Comparison of ENCODE assay signal across 9 cellular contexts in the genomic region with DNA sequence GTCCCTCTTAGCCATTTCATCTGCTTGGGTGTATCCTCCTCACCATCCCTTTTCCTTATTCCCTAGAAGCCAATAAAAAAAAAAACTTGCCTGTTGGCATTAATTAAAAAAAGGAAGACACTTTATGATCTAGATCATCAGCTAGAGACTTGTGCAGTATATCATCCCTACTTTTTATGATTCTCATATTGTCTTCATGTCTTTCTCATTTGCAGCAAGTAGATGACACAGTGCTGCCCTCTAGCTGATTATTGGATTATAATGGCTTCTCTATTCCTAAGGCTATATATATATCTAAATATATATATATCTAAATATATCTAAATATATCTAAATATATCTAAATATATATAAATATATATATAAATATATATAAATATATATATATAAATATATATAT.
DNase-seq lines count a peak whose midpoint lies in the region; ATAC-seq, FAIRE-seq and TF ChIP-seq lines count a peak whose summit lies in the region.
"Had no signal": no experiment of that assay in that cellular context is flagged by ENCODE, and none has a peak within 500 bp of the region (broad histone marks: within the 10 kb centered on the region; RNA-seq: fewer than 3 reads in every experiment).

No MANE protein-coding gene starts in this region.

- H3K4me2 ChIP-seq in mammary epithelial cell (ENCODE audit: insufficient read depth, low read depth, low read length) = no peak overlapping the region
- no peak overlapping the region for H3K4me2 ChIP-seq in neural cell (ENCODE audit: low read length)

- in situ Hi-C loops in mammary epithelial cell (cut with MboI; ENCODE audit: low sequenced_read_pairs in 2 of 2) = no loop called here

- no peaks in the 10 kb centered on the region for H3K9me3 Mint-ChIP-seq in CD4-positive, alpha-beta T cell
- H3K9me3 Mint-ChIP-seq: activated naive CD4-positive, alpha-beta T cell treated with anti-CD3 and anti-CD28 coated beads, Interleukin-2, amount 50 U/mL, for 24 hours had no signal

- H3K79me2 ChIP-seq in mammary epithelial cell (ENCODE audit: insufficient read depth, low read length) (no peaks in the 10 kb centered on the region), neural cell (replicated peaks; ENCODE audit: insufficient read depth, low read length) (no peaks in the 10 kb centered on the region)

- H3K27me3 Mint-ChIP-seq in CD4-positive, alpha-beta T cell = no peaks in the 10 kb centered on the region
- H3K27me3 Mint-ChIP-seq: activated naive CD4-positive, alpha-beta T cell treated with anti-CD3 and anti-CD28 coated beads, Interleukin-2, amount 50 U/mL, for 24 hours had no signal

- H3K36me3 ChIP-seq in mammary epithelial cell (ENCODE audit: insufficient read depth, low read length) = no peaks in the 10 kb centered on the region
- no peaks in the 10 kb centered on the region for H3K36me3 ChIP-seq in neural cell (ENCODE audit: insufficient read depth, low read length)

- no peaks in the 10 kb centered on the region for H3K9me2 ChIP-seq in neural cell (ENCODE audit: insufficient read depth, low read length)

- no peak overlapping the region for H3K9ac ChIP-seq in mammary epithelial cell (ENCODE audit: insufficient read depth, low read length)
- no peak overlapping the region for H3K9ac ChIP-seq in neural cell (ENCODE audit: low read length)

- H3K9me3 ChIP-seq in mammary epithelial cell (replicated peaks; ENCODE audit: insufficient read depth, low read length) (no peaks in the 10 kb centered on the region), neural cell (ENCODE audit: low read length) (no peaks in the 10 kb centered on the region)
- no peaks in the 10 kb centered on the region for H3K9me3 ChIP-seq in CD4-positive, alpha-beta T cell (ENCODE audit: control insufficient read depth, low read length)

- H3K27ac ChIP-seq in mammary epithelial cell (ENCODE audit: insufficient read depth, low read depth, low read length) (peak overlapping the region; percentile 8), neural cell (ENCODE audit: low read length) (no peak overlapping the region)
- H3K27ac ChIP-seq in CD4-positive, alpha-beta T cell (ENCODE audit: low read depth, low read length) = no peak overlapping the region

- H3K27ac Mint-ChIP-seq in CD4-positive, alpha-beta T cell = no peak overlapping the region
- H3K27ac Mint-ChIP-seq: activated naive CD4-positive, alpha-beta T cell treated with anti-CD3 and anti-CD28 coated beads, Interleukin-2, amount 50 U/mL, for 24 hours had no signal

- peaks cover 45% of the 10 kb centered on the region for H3K4me1 ChIP-seq in mammary epithelial cell (ENCODE audit: insufficient read depth, low read length)

- no peak for TF ChIP-seq EP300 in neural cell (conservative IDR thresholded peaks at IDR 0.05; ENCODE audit: poor library complexity, severe bottlenecking)

- dilution Hi-C loops in mammary epithelial cell (cut with HindIII; ENCODE audit: low sequenced_read_pairs) = no loop called here

- peak; percentile 99 for FAIRE-seq in A204.1 (lab: Jason Lieb, UNC)

- peak; percentile 55 for TF ChIP-seq RAD21 in neural cell (conservative IDR thresholded peaks at IDR 0.05)

- peaks cover 2% of the 10 kb centered on the region for H3K36me3 Mint-ChIP-seq in CD4-positive, alpha-beta T cell (ENCODE audit: low read depth)

- no peaks in the 10 kb centered on the region for H3F3A ChIP-seq in neural cell (ENCODE audit: insufficient read depth, low read length, poor library complexity, severe bottlenecking)

- TF ChIP-seq CTCF in GM12865 (IDR thresholded peaks at IDR 0.05; ENCODE audit: insufficient read depth, low read depth, low read length, missing control alignments) (peak; percentile 38), mammary epithelial cell (conservative IDR thresholded peaks at IDR 0.05 in 1 of 2, IDR thresholded peaks at IDR 0.05 in 1 of 2; ENCODE audit: extremely low read depth in 1 of 2, insufficient read depth in 1 of 2, low read depth in 1 of 2, low read length in 2 of 2) (peak; percentile 31 to 46), neural cell (IDR thresholded peaks at IDR 0.05; ENCODE audit: poor library complexity, severe bottlenecking) (peak; percentile 53)
- TF ChIP-seq CTCF in CD4-positive, alpha-beta T cell (IDR thresholded peaks at IDR 0.05) = no peak

- no peak for ATAC-seq in CD4-positive, alpha-beta T cell (ENCODE audit: poor library complexity)

- CTCF ChIA-PET in mammary epithelial cell (lab: Charles Lee; ENCODE audit: low non-redundant PET) = no interaction called here
- CTCF ChIA-PET in CD4-positive, alpha-beta T cell (lab: Charles Lee) = no interaction called here

- BruUV-seq in mammary epithelial cell (replicated peaks; lab: Mats Ljungman, UMichigan) = no TSS peak

- intact Hi-C loops in mammary epithelial cell (cut with micrococcal nuclease) = loop anchor here (5.0 to 10.0 kb wide), 5 partner anchors 292 to 800 kb away; a partner anchor contains a TSS
- intact Hi-C loops in CD4-positive, alpha-beta T cell (cut with DNase I, micrococcal nuclease) = loop anchor here in 1 of 2 experiments (1.0 kb wide), 1 partner anchor 9 kb away; no protein-coding TSS in a partner anchor

- H3K4me1 Mint-ChIP-seq in CD4-positive, alpha-beta T cell (ENCODE audit: low read depth) = no peaks in the 10 kb centered on the region
- H3K4me1 Mint-ChIP-seq: activated naive CD4-positive, alpha-beta T cell treated with anti-CD3 and anti-CD28 coated beads, Interleukin-2, amount 50 U/mL, for 24 hours had no signal

- H3K4me3 ChIP-seq in GM12865 (ENCODE audit: low read depth, low read length) (no peak overlapping the region), mammary epithelial cell (replicated peaks in 1 of 3; ENCODE audit: insufficient read depth in 1 of 3, low read depth in 2 of 3, low read length in 3 of 3) (no peak overlapping the region), neural cell (ENCODE audit: low read length) (no peak overlapping the region)

- DNase-seq in GM12865 (ENCODE audit: low read depth) = peak; percentile 40
- DNase-seq in NCI-H226 = peak; percentile 28
- DNase-seq in mammary epithelial cell = peak; percentile 35
- DNase-seq in CD4-positive, alpha-beta T cell = no peak
- no peak for DNase-seq in NK-92 treated with Interleukin-12 subunit alpha and Interleukin-12 subunit beta, amount 100 ng/mL, for 24 hours (lab: John Stamatoyannopoulos, UW)
- no peak for DNase-seq in activated CD8-positive, alpha-beta memory T cell treated with anti-CD3 and anti-CD28 coated beads for 24 hours

- H2AFZ ChIP-seq in mammary epithelial cell (ENCODE audit: low read depth, low read length) = no peak overlapping the region
- H2AFZ ChIP-seq in neural cell (ENCODE audit: low read depth, low read length) = no peak overlapping the region

- no peaks in the 10 kb centered on the region for H4K20me1 ChIP-seq in mammary epithelial cell (ENCODE audit: insufficient read depth, low read length)
- H4K20me1 ChIP-seq in neural cell (ENCODE audit: insufficient read depth) = no peaks in the 10 kb centered on the region

- POLR2A ChIA-PET in CD4-positive, alpha-beta T cell (lab: Charles Lee) = no interaction called here

- no peak overlapping the region for H3K4me3 Mint-ChIP-seq in CD4-positive, alpha-beta T cell
- H3K4me3 Mint-ChIP-seq: activated naive CD4-positive, alpha-beta T cell treated with anti-CD3 and anti-CD28 coated beads, Interleukin-2, amount 50 U/mL, for 24 hours had no signal

- no peaks in the 10 kb centered on the region for H3K27me3 ChIP-seq in mammary epithelial cell (ENCODE audit: insufficient read depth, low read length)
- no peaks in the 10 kb centered on the region for H3K27me3 ChIP-seq in neural cell (ENCODE audit: insufficient read depth, low read depth, low read length)
- H3K27me3 ChIP-seq in CD4-positive, alpha-beta T cell (ENCODE audit: control insufficient read depth, insufficient read depth, low read length) = no peaks in the 10 kb centered on the region

TF ChIP-seq in neural cell, 6 proteins besides CTCF, POLR2A, EP300 and RAD21:
- no peak for TF ChIP-seq POLR2AphosphoS5 (IDR thresholded peaks at IDR 0.05)
- TF ChIP-seq SMC3 (conservative IDR thresholded peaks at IDR 0.05; ENCODE audit: poor library complexity) = no peak
- TF ChIP-seq, protein P1, sequence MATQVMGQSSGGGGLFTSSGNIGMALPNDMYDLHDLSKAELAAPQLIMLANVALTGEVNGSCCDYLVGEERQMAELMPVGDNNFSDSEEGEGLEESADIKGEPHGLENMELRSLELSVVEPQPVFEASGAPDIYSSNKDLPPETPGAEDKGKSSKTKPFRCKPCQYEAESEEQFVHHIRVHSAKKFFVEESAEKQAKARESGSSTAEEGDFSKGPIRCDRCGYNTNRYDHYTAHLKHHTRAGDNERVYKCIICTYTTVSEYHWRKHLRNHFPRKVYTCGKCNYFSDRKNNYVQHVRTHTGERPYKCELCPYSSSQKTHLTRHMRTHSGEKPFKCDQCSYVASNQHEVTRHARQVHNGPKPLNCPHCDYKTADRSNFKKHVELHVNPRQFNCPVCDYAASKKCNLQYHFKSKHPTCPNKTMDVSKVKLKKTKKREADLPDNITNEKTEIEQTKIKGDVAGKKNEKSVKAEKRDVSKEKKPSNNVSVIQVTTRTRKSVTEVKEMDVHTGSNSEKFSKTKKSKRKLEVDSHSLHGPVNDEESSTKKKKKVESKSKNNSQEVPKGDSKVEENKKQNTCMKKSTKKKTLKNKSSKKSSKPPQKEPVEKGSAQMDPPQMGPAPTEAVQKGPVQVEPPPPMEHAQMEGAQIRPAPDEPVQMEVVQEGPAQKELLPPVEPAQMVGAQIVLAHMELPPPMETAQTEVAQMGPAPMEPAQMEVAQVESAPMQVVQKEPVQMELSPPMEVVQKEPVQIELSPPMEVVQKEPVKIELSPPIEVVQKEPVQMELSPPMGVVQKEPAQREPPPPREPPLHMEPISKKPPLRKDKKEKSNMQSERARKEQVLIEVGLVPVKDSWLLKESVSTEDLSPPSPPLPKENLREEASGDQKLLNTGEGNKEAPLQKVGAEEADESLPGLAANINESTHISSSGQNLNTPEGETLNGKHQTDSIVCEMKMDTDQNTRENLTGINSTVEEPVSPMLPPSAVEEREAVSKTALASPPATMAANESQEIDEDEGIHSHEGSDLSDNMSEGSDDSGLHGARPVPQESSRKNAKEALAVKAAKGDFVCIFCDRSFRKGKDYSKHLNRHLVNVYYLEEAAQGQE (IDR thresholded peaks at IDR 0.05; ENCODE audit: borderline replicate concordance) = no peak
- no peak for TF ChIP-seq MXI1 (conservative IDR thresholded peaks at IDR 0.05; ENCODE audit: poor library complexity, severe bottlenecking)
- TF ChIP-seq EZH2 (IDR thresholded peaks at IDR 0.05; ENCODE audit: borderline replicate concordance, insufficient read depth, low read length, poor library complexity, severe bottlenecking) = no peak

Comparison
In these comparisons a context has a peak if more than half of its experiments do, and no peak if none do; other contexts are left out.
1. DNase-seq: peak in GM12865 (single experiment), NCI-H226 (single experiment) and mammary epithelial cell (single experiment); none in CD4-positive, alpha-beta T cell (0 of 10), NK-92 treated with Interleukin-12 subunit alpha and Interleukin-12 subunit beta, amount 100 ng/mL, for 24 hours (single experiment) and activated CD8-positive, alpha-beta memory T cell treated with anti-CD3 and anti-CD28 coated beads for 24 hours (single experiment).